ENCODE assay signal across 15 cellular contexts in genomic region chr2:31997653-31998052, GRCh38. TPM values are rescaled to one million over a fixed set of nuclear protein-coding genes. Genes with fewer than 3 reads are reported as not detected.
A peak's percentile ranks its signal among the peaks of the same experiment; 100 is the strongest.
DNase-seq lines count a peak whose midpoint lies in the region; ATAC-seq, FAIRE-seq and TF ChIP-seq lines count a peak whose summit lies in the region.
"Had no signal": no experiment of that assay in that cellular context is flagged by ENCODE, and none has a peak within 500 bp of the region (broad histone marks: within the 10 kb centered on the region; RNA-seq: fewer than 3 reads in every experiment).

No MANE protein-coding gene starts in this region.

- H3K27ac ChIP-seq in CD4-positive, alpha-beta memory T cell (ENCODE audit: low read depth, low read length), result no peak overlapping the region
- H3K27ac ChIP-seq in GM23338 (ENCODE audit: low read depth), result 0 out of 2 replicates have a peak overlapping the region, but pooled peaks have one; percentile 36
- H3K27ac ChIP-seq: esophagus squamous epithelium, KMS-11, right atrium auricular region had no signal

- no peak for ATAC-seq in GM23338

- no peak for TF ChIP-seq CTCF in GM23338 (conservative IDR thresholded peaks at IDR 0.05; ENCODE audit: low read depth in 2 of 2)
- TF ChIP-seq CTCF in D721Med (IDR thresholded peaks at IDR 0.05; ENCODE audit: insufficient read depth, missing control alignments), result no peak
- TF ChIP-seq CTCF in GM13977 (IDR thresholded peaks at IDR 0.05; ENCODE audit: extremely low read depth, insufficient read depth, missing control alignments), result no peak

- no peak overlapping the region for H3K4me2 ChIP-seq in GM23338
- H3K4me2 ChIP-seq: KMS-11 had no signal

- peaks cover 26% of the 10 kb centered on the region for H4K20me1 ChIP-seq in GM23338 (replicated peaks; ENCODE audit: insufficient read depth)

- FAIRE-seq in D721Med (lab: Jason Lieb, UNC), result no peak

- peak overlapping the region in 6 of 7 donors; percentile 0 to 77 (median 56) for H3K27ac Mint-ChIP-seq in CD4-positive, alpha-beta memory T cell
- no peak overlapping the region for H3K27ac Mint-ChIP-seq in GM23338
- H3K27ac Mint-ChIP-seq in activated CD4-positive, alpha-beta memory T cell treated with anti-CD3 and anti-CD28 coated beads, Interleukin-2, amount 10 ng/mL, durations not matched to agents 7 days and 5 days, result peak overlapping the region; percentile 52

- no peaks in the 10 kb centered on the region for H3K9me3 ChIP-seq in CD4-positive, alpha-beta memory T cell (ENCODE audit: control insufficient read depth in 1 of 2, low read length in 2 of 2)
- H3K9me3 ChIP-seq: esophagus squamous epithelium, right atrium auricular region had no signal

- peak overlapping the region in 4 of 8 donors; percentile 0 to 12 (median 6) for H3K4me3 Mint-ChIP-seq in CD4-positive, alpha-beta memory T cell
- no peak overlapping the region for H3K4me3 Mint-ChIP-seq in GM23338
- H3K4me3 Mint-ChIP-seq in activated CD4-positive, alpha-beta memory T cell treated with anti-CD3 and anti-CD28 coated beads, Interleukin-2, amount 10 ng/mL, durations not matched to agents 7 days and 5 days, result no peak overlapping the region

- H3F3A ChIP-seq in GM23338 (replicated peaks; ENCODE audit: low read depth), result no peaks in the 10 kb centered on the region

- H3K27me3 Mint-ChIP-seq in CD4-positive, alpha-beta memory T cell, result no peaks in the 10 kb centered on the region
- H3K27me3 Mint-ChIP-seq in GM23338 (ENCODE audit: insufficient read depth, low read depth, poor library complexity), result peaks cover 2% of the 10 kb centered on the region
- no peaks in the 10 kb centered on the region for H3K27me3 Mint-ChIP-seq in activated CD4-positive, alpha-beta memory T cell treated with anti-CD3 and anti-CD28 coated beads, Interleukin-2, amount 10 ng/mL, durations not matched to agents 7 days and 5 days

- no peak for DNase-seq in CD4-positive, alpha-beta memory T cell
- no peak for DNase-seq in GM23338 (ENCODE audit: low spot score)
- DNase-seq in activated CD4-positive, alpha-beta memory T cell treated with anti-CD3 and anti-CD28 coated beads, Interleukin-2, amount 10 ng/mL, durations not matched to agents 7 days and 5 days, result no peak
- peak; percentile 15 to 51 for DNase-seq in lung microvascular endothelial cell (ENCODE audit: low read depth in 2 of 2)
- no peak for DNase-seq in DMS53 (lab: John Stamatoyannopoulos, UW)
- DNase-seq in D721Med (ENCODE audit: insufficient read length, low spot score), result no peak
- no peak for DNase-seq in GM13977 (ENCODE audit: low spot score)
- no peak for DNase-seq in stimulated activated naive CD4-positive, alpha-beta T cell (lab: John Stamatoyannopoulos, UW)
- DNase-seq: activated CD8-positive, alpha-beta memory T cell treated with anti-CD3 and anti-CD28 coated beads, Interleukin-2, amount 50 U/mL, for 4 hours; esophagus squamous epithelium; NCI-H2081 treated with DMSO at 0.1 percent for 48 hours; substantia nigra; T1000 had no signal

- POLR2A ChIA-PET in CD4-positive, alpha-beta memory T cell (lab: Charles Lee; ENCODE audit: partially characterized antibody), result no interaction called here
- POLR2A ChIA-PET in activated CD4-positive, alpha-beta memory T cell treated with anti-CD3 and anti-CD28 coated beads, Interleukin-2, amount 10 ng/mL, durations not matched to agents 7 days and 5 days (lab: Charles Lee), result interaction anchor here (1.2 to 1.8 kb wide), 4 partner anchors 11 to 42 kb away, joined by 3 to 10 read pairs (median 7); partner anchors contain the start of gene DPY30

- H3K9me2 ChIP-seq in GM23338 (ENCODE audit: insufficient read depth), result no peaks in the 10 kb centered on the region

- no peaks in the 10 kb centered on the region for H3K36me3 ChIP-seq in CD4-positive, alpha-beta memory T cell (ENCODE audit: insufficient read depth, low read length)
- H3K36me3 ChIP-seq in GM23338 (ENCODE audit: insufficient read depth), result no peaks in the 10 kb centered on the region
- H3K36me3 ChIP-seq: esophagus squamous epithelium, right atrium auricular region had no signal

- intact Hi-C loops in CD4-positive, alpha-beta memory T cell (cut with micrococcal nuclease), result no loop called here

- H3K9me3 Mint-ChIP-seq in CD4-positive, alpha-beta memory T cell, result no peaks in the 10 kb centered on the region
- H3K9me3 Mint-ChIP-seq in GM23338, result no peaks in the 10 kb centered on the region
- no peaks in the 10 kb centered on the region for H3K9me3 Mint-ChIP-seq in activated CD4-positive, alpha-beta memory T cell treated with anti-CD3 and anti-CD28 coated beads, Interleukin-2, amount 10 ng/mL, durations not matched to agents 7 days and 5 days

- H3K4me1 ChIP-seq in CD4-positive, alpha-beta memory T cell (ENCODE audit: insufficient read depth, low read length), result peaks cover 33% of the 10 kb centered on the region
- no peaks in the 10 kb centered on the region for H3K4me1 ChIP-seq in GM23338 (ENCODE audit: insufficient read depth)
- H3K4me1 ChIP-seq: right atrium auricular region had no signal

- peaks cover 98% of the 10 kb centered on the region for H3K79me2 ChIP-seq in GM23338 (replicated peaks; ENCODE audit: insufficient read depth)

- in situ Hi-C loops in GM13977 (cut with MboI; ENCODE audit: low pct_unique_long_range_greater_than_20kb, low sequenced_read_pairs, unreplicated experiment), result no loop called here

- peaks cover 0 to 4% of the 10 kb centered on the region in 2 donors for H3K36me3 Mint-ChIP-seq in CD4-positive, alpha-beta memory T cell
- no peaks in the 10 kb centered on the region for H3K36me3 Mint-ChIP-seq in GM23338 (ENCODE audit: low read depth)
- H3K36me3 Mint-ChIP-seq in activated CD4-positive, alpha-beta memory T cell treated with anti-CD3 and anti-CD28 coated beads, Interleukin-2, amount 10 ng/mL, durations not matched to agents 7 days and 5 days (ENCODE audit: low read depth), result peaks cover 17% of the 10 kb centered on the region

- H3K4me3 ChIP-seq in CD4-positive, alpha-beta memory T cell (ENCODE audit: low read length in 2 of 2), result no peak overlapping the region
- no peak overlapping the region for H3K4me3 ChIP-seq in GM23338
- H3K4me3 ChIP-seq: esophagus squamous epithelium, right atrium auricular region had no signal

- H2AFZ ChIP-seq in GM23338, result no peak overlapping the region

- H3K4me1 Mint-ChIP-seq in CD4-positive, alpha-beta memory T cell, result peaks cover 39 to 65% (median 51%) of the 10 kb centered on the region in 4 donors
- peaks cover 16% of the 10 kb centered on the region for H3K4me1 Mint-ChIP-seq in GM23338
- H3K4me1 Mint-ChIP-seq in activated CD4-positive, alpha-beta memory T cell treated with anti-CD3 and anti-CD28 coated beads, Interleukin-2, amount 10 ng/mL, durations not matched to agents 7 days and 5 days, result peaks cover 43% of the 10 kb centered on the region

- CTCF ChIA-PET in CD4-positive, alpha-beta memory T cell (lab: Charles Lee; ENCODE audit: partially characterized antibody), result no interaction called here
- CTCF ChIA-PET in activated CD4-positive, alpha-beta memory T cell treated with anti-CD3 and anti-CD28 coated beads, Interleukin-2, amount 10 ng/mL, durations not matched to agents 7 days and 5 days (lab: Charles Lee), result no interaction called here

- H3K27me3 ChIP-seq in CD4-positive, alpha-beta memory T cell (ENCODE audit: insufficient read depth, low read length), result no peaks in the 10 kb centered on the region
- H3K27me3 ChIP-seq in GM23338 (ENCODE audit: insufficient read depth), result no peaks in the 10 kb centered on the region
- H3K27me3 ChIP-seq: esophagus squamous epithelium, right atrium auricular region had no signal

TF ChIP-seq in GM23338, 12 proteins besides CTCF, POLR2A, EP300 and RAD21 (continues in another document):
- no peak for TF ChIP-seq JUNB (IDR thresholded peaks at IDR 0.05; ENCODE audit: unreplicated experiment)
- TF ChIP-seq ZNF114 (CRISPR knock-in tag; IDR thresholded peaks at IDR 0.05), result no peak

RNA-seq across cellular contexts. Expression of gene MEMO1, which starts 13.2 kb away (rescaled TPM):
- 10 to 100 TPM; 42.0 to 45.1 TPM for total RNA-seq in CD4-positive, alpha-beta memory T cell
- 10 to 100 TPM; 31.0 to 42.7 TPM for polyA plus RNA-seq in CD4-positive, alpha-beta memory T cell
- 37.3 and 39.1 TPM in 2 replicates for total RNA-seq in GM23338 (2014; rRNA removed; shearing (Covaris generic))
- 67.0 and 72.4 TPM in 2 replicates for polyA plus RNA-seq in GM23338 (2016; fragmentation: Nextera tagmentation; extraction: Ambion mirVana)
- total RNA-seq in activated CD4-positive, alpha-beta memory T cell treated with anti-CD3 and anti-CD28 coated beads, Interleukin-2, amount 10 ng/mL, durations not matched to agents 7 days and 5 days, result 10 to 100 TPM; 40.7 to 41.5 TPM
- total RNA-seq in lung microvascular endothelial cell, result 29.4 and 30.6 TPM in 2 replicates

RNA-seq across cellular contexts. Expression of gene DPY30, which starts 42.0 kb away (rescaled TPM):
- 10 to 100 TPM; 50.0 to 51.3 TPM for total RNA-seq in CD4-positive, alpha-beta memory T cell
- polyA plus RNA-seq in CD4-positive, alpha-beta memory T cell, result 100 to 1,000 TPM; 167 to 233 TPM
- total RNA-seq in GM23338 (2014; rRNA removed; shearing (Covaris generic)), result 156 and 176 TPM in 2 replicates
- 518 and 520 TPM in 2 replicates for polyA plus RNA-seq in GM23338 (2016; fragmentation: Nextera tagmentation; extraction: Ambion mirVana)
- 10 to 100 TPM; 68.9 to 74.2 TPM for total RNA-seq in activated CD4-positive, alpha-beta memory T cell treated with anti-CD3 and anti-CD28 coated beads, Interleukin-2, amount 10 ng/mL, durations not matched to agents 7 days and 5 days
- 48.6 and 51.2 TPM in 2 replicates for total RNA-seq in lung microvascular endothelial cell

Comparison
In these comparisons a context has a peak if more than half of its experiments do, and no peak if none do; other contexts are left out.
1. DNase-seq: peak in lung microvascular endothelial cell (2 of 2); none in CD4-positive, alpha-beta memory T cell (0 of 5), GM23338 (single experiment), activated CD4-positive, alpha-beta memory T cell treated with anti-CD3 and anti-CD28 coated beads, Interleukin-2, amount 10 ng/mL, durations not matched to agents 7 days and 5 days (single experiment), DMS53 (single experiment), D721Med (single experiment), GM13977 (single experiment) and stimulated activated naive CD4-positive, alpha-beta T cell (0 of 6).